In genomic region chr1:98253145-98253544, GRCh38 we compare ENCODE assay signal across 15 cellular contexts.
DNase-seq lines count a peak whose midpoint lies in the region; ATAC-seq, FAIRE-seq and TF ChIP-seq lines count a peak whose summit lies in the region.
"Had no signal": no experiment of that assay in that cellular context is flagged by ENCODE, and none has a peak within 500 bp of the region (broad histone marks: within the 10 kb centered on the region; RNA-seq: fewer than 3 reads in every experiment).

No MANE protein-coding gene starts in this region.

- H3K4me3 ChIP-seq in NT2/D1 (ENCODE audit: insufficient read length, low read depth), result no peak overlapping the region
- H3K4me3 ChIP-seq: GM12878 had no signal

- DNase-seq in NCI-H748 (lab: John Stamatoyannopoulos, UW; ENCODE audit: unreplicated experiment), result peak; percentile 13
- DNase-seq in NCI-H748 treated with DMSO at 0.1 percent for 48 hours (lab: John Stamatoyannopoulos, UW), result no peak
- DNase-seq in H54 (ENCODE audit: insufficient read length, low spot score), result no peak
- DNase-seq in NT2/D1 (ENCODE audit: low read depth, low spot score), result peak; percentile 22
- peak; percentile 16 for DNase-seq in iPS-NIHi7 (ENCODE audit: extremely low spot score)
- DNase-seq: C1 segment of cervical spinal cord; Calu3; CD4-positive, alpha-beta T cell; DMS 273 treated with DMSO at 0.1 percent for 48 hours; HCEC 1CT; HFFc6 had no signal

- ATAC-seq in GM18873 (IDR thresholded peaks at IDR 0.05; ENCODE audit: low FRiP score, unreplicated experiment) (no peak), GM21786 (IDR thresholded peaks at IDR 0.05; ENCODE audit: unreplicated experiment) (no peak)
- ATAC-seq: GM12878 had no signal

- no peaks in the 10 kb centered on the region for H3K36me3 ChIP-seq in NT2/D1 (ENCODE audit: insufficient read depth, insufficient read length, low read length)

- TF ChIP-seq POLR2A in H54 (IDR thresholded peaks at IDR 0.05; ENCODE audit: low read depth, low read length), result no peak

- no peak overlapping the region for H3K9ac ChIP-seq in NT2/D1 (ENCODE audit: insufficient read length, low read depth)

- H3K4me1 ChIP-seq in NT2/D1 (ENCODE audit: insufficient read depth, insufficient read length), result no peaks in the 10 kb centered on the region

- no peaks in the 10 kb centered on the region; the same call in 1 of the 2 replicates for H3K9me3 ChIP-seq in NT2/D1 (ENCODE audit: insufficient read depth, low read length)

- FAIRE-seq in H54 (lab: Jason Lieb, UNC), result peak; percentile 11
- FAIRE-seq: A204.1, GM12878 had no signal

- no peaks in the 10 kb centered on the region for H3K27me3 ChIP-seq in NT2/D1 (ENCODE audit: insufficient read depth, insufficient read length)

Comparison
In these comparisons a context has a peak if more than half of its experiments do, and no peak if none do; other contexts are left out.
1. DNase-seq: peak in NCI-H748 (single experiment), NT2/D1 (single experiment) and iPS-NIHi7 (single experiment); none in NCI-H748 treated with DMSO at 0.1 percent for 48 hours (single experiment) and H54 (single experiment).